ENCODE assay signal across 1 cellular context in genomic region chr13:44141725-44142539, GRCh38.
TF ChIP-seq lines count a peak whose summit lies in the region.

No MANE protein-coding gene starts in this region.

TF ChIP-seq in HEK293, 187 proteins besides CTCF, POLR2A, EP300 and RAD21 (continued from another document and continues in another):
- TF ChIP-seq, protein P1, sequence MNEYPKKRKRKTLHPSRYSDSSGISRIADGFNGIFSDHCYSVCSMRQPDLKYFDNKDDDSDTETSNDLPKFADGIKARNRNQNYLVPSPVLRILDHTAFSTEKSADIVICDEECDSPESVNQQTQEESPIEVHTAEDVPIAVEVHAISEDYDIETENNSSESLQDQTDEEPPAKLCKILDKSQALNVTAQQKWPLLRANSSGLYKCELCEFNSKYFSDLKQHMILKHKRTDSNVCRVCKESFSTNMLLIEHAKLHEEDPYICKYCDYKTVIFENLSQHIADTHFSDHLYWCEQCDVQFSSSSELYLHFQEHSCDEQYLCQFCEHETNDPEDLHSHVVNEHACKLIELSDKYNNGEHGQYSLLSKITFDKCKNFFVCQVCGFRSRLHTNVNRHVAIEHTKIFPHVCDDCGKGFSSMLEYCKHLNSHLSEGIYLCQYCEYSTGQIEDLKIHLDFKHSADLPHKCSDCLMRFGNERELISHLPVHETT (tag by site-specific recombination; IDR thresholded peaks at IDR 0.05) = no peak
- peak; percentile 64 for TF ChIP-seq HIC1 (tag by site-specific recombination; IDR thresholded peaks at IDR 0.05)
- peak; percentile 65; the same call in 1 of the 2 replicates for TF ChIP-seq ZIC2 (tag by site-specific recombination; IDR thresholded peaks at IDR 0.05)
- no peak for TF ChIP-seq ZNF585B (tag by site-specific recombination; IDR thresholded peaks at IDR 0.05)
- no peak for TF ChIP-seq ZNF548 (tag by site-specific recombination; IDR thresholded peaks at IDR 0.05)
- no peak for TF ChIP-seq ZNF211 (tag by site-specific recombination; IDR thresholded peaks at IDR 0.05; ENCODE audit: low read depth)
- no peak for TF ChIP-seq ZNF544 (tag by site-specific recombination; IDR thresholded peaks at IDR 0.05)
- TF ChIP-seq ZNF830 (tag by site-specific recombination; IDR thresholded peaks at IDR 0.05; ENCODE audit: low read depth) = no peak
- no peak for TF ChIP-seq ZNF184 (tag by site-specific recombination; IDR thresholded peaks at IDR 0.05)
- no peak for TF ChIP-seq ZNF19 (tag by site-specific recombination; IDR thresholded peaks at IDR 0.05; ENCODE audit: low read depth)
- no peak for TF ChIP-seq ZNF138 (tag by site-specific recombination; IDR thresholded peaks at IDR 0.05; ENCODE audit: borderline replicate concordance)
- no peak for TF ChIP-seq SALL2 (tag by site-specific recombination; IDR thresholded peaks at IDR 0.05; ENCODE audit: borderline replicate concordance)
- TF ChIP-seq ZNF560 (tag by site-specific recombination; IDR thresholded peaks at IDR 0.05; ENCODE audit: borderline replicate concordance) = no peak
- TF ChIP-seq ZBTB1 (tag by site-specific recombination; IDR thresholded peaks at IDR 0.05) = peak; percentile 51; the same call in 1 of the 2 replicates
- no peak for TF ChIP-seq ZNF785 (tag by site-specific recombination; IDR thresholded peaks at IDR 0.05)
- TF ChIP-seq, protein P2, sequence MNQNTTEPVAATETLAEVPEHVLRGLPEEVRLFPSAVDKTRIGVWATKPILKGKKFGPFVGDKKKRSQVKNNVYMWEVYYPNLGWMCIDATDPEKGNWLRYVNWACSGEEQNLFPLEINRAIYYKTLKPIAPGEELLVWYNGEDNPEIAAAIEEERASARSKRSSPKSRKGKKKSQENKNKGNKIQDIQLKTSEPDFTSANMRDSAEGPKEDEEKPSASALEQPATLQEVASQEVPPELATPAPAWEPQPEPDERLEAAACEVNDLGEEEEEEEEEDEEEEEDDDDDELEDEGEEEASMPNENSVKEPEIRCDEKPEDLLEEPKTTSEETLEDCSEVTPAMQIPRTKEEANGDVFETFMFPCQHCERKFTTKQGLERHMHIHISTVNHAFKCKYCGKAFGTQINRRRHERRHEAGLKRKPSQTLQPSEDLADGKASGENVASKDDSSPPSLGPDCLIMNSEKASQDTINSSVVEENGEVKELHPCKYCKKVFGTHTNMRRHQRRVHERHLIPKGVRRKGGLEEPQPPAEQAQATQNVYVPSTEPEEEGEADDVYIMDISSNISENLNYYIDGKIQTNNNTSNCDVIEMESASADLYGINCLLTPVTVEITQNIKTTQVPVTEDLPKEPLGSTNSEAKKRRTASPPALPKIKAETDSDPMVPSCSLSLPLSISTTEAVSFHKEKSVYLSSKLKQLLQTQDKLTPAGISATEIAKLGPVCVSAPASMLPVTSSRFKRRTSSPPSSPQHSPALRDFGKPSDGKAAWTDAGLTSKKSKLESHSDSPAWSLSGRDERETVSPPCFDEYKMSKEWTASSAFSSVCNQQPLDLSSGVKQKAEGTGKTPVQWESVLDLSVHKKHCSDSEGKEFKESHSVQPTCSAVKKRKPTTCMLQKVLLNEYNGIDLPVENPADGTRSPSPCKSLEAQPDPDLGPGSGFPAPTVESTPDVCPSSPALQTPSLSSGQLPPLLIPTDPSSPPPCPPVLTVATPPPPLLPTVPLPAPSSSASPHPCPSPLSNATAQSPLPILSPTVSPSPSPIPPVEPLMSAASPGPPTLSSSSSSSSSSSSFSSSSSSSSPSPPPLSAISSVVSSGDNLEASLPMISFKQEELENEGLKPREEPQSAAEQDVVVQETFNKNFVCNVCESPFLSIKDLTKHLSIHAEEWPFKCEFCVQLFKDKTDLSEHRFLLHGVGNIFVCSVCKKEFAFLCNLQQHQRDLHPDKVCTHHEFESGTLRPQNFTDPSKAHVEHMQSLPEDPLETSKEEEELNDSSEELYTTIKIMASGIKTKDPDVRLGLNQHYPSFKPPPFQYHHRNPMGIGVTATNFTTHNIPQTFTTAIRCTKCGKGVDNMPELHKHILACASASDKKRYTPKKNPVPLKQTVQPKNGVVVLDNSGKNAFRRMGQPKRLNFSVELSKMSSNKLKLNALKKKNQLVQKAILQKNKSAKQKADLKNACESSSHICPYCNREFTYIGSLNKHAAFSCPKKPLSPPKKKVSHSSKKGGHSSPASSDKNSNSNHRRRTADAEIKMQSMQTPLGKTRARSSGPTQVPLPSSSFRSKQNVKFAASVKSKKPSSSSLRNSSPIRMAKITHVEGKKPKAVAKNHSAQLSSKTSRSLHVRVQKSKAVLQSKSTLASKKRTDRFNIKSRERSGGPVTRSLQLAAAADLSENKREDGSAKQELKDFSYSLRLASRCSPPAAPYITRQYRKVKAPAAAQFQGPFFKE (tag by site-specific recombination; IDR thresholded peaks at IDR 0.05; ENCODE audit: borderline replicate concordance) = no peak
- TF ChIP-seq, protein P3, sequence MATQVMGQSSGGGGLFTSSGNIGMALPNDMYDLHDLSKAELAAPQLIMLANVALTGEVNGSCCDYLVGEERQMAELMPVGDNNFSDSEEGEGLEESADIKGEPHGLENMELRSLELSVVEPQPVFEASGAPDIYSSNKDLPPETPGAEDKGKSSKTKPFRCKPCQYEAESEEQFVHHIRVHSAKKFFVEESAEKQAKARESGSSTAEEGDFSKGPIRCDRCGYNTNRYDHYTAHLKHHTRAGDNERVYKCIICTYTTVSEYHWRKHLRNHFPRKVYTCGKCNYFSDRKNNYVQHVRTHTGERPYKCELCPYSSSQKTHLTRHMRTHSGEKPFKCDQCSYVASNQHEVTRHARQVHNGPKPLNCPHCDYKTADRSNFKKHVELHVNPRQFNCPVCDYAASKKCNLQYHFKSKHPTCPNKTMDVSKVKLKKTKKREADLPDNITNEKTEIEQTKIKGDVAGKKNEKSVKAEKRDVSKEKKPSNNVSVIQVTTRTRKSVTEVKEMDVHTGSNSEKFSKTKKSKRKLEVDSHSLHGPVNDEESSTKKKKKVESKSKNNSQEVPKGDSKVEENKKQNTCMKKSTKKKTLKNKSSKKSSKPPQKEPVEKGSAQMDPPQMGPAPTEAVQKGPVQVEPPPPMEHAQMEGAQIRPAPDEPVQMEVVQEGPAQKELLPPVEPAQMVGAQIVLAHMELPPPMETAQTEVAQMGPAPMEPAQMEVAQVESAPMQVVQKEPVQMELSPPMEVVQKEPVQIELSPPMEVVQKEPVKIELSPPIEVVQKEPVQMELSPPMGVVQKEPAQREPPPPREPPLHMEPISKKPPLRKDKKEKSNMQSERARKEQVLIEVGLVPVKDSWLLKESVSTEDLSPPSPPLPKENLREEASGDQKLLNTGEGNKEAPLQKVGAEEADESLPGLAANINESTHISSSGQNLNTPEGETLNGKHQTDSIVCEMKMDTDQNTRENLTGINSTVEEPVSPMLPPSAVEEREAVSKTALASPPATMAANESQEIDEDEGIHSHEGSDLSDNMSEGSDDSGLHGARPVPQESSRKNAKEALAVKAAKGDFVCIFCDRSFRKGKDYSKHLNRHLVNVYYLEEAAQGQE (tag by site-specific recombination; IDR thresholded peaks at IDR 0.05) = no peak
- no peak for TF ChIP-seq ZNF571 (tag by site-specific recombination; IDR thresholded peaks at IDR 0.05)
- no peak for TF ChIP-seq AEBP2 (tag by site-specific recombination; IDR thresholded peaks at IDR 0.05; ENCODE audit: borderline replicate concordance)
- TF ChIP-seq ZNF24 (tag by site-specific recombination; IDR thresholded peaks at IDR 0.05) = peak; percentile 67
- no peak for TF ChIP-seq ZNF510 (tag by site-specific recombination; IDR thresholded peaks at IDR 0.05; ENCODE audit: insufficient replicate concordance)
- no peak for TF ChIP-seq ZNF416 (tag by site-specific recombination; IDR thresholded peaks at IDR 0.05)
- peak; percentile 97 for TF ChIP-seq ZBTB48 (tag by site-specific recombination; IDR thresholded peaks at IDR 0.05)
- no peak for TF ChIP-seq ZSCAN18 (tag by site-specific recombination; IDR thresholded peaks at IDR 0.05)
- TF ChIP-seq ZNF501 (tag by site-specific recombination; IDR thresholded peaks at IDR 0.05) = peak; percentile 82
- no peak for TF ChIP-seq GLI4 (tag by site-specific recombination; IDR thresholded peaks at IDR 0.05)
- no peak for TF ChIP-seq ZNF621 (tag by site-specific recombination; IDR thresholded peaks at IDR 0.05)
- no peak; the same call in 1 of the 2 replicates for TF ChIP-seq ZNF10 (tag by site-specific recombination; IDR thresholded peaks at IDR 0.05)
- 0 out of 2 replicates have a peak, but pooled peaks have one; percentile 17 for TF ChIP-seq ZNF558 (tag by site-specific recombination; IDR thresholded peaks at IDR 0.05)
- 0 out of 2 replicates have a peak, but pooled peaks have one; percentile 54 for TF ChIP-seq ZBTB7A (tag by site-specific recombination; IDR thresholded peaks at IDR 0.05; ENCODE audit: low read depth)
- no peak for TF ChIP-seq ZNF423 (tag by site-specific recombination; IDR thresholded peaks at IDR 0.05)
- TF ChIP-seq, protein P4, sequence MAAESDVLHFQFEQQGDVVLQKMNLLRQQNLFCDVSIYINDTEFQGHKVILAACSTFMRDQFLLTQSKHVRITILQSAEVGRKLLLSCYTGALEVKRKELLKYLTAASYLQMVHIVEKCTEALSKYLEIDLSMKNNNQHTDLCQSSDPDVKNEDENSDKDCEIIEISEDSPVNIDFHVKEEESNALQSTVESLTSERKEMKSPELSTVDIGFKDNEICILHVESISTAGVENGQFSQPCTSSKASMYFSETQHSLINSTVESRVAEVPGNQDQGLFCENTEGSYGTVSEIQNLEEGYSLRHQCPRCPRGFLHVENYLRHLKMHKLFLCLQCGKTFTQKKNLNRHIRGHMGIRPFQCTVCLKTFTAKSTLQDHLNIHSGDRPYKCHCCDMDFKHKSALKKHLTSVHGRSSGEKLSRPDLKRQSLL (tag by site-specific recombination; IDR thresholded peaks at IDR 0.05) = no peak
- TF ChIP-seq ZBTB44 (tag by site-specific recombination; IDR thresholded peaks at IDR 0.05) = no peak
- TF ChIP-seq, protein P5, sequence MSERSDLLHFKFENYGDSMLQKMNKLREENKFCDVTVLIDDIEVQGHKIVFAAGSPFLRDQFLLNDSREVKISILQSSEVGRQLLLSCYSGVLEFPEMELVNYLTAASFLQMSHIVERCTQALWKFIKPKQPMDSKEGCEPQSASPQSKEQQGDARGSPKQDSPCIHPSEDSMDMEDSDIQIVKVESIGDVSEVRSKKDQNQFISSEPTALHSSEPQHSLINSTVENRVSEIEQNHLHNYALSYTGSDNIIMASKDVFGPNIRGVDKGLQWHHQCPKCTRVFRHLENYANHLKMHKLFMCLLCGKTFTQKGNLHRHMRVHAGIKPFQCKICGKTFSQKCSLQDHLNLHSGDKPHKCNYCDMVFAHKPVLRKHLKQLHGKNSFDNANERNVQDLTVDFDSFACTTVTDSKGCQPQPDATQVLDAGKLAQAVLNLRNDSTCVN (tag by site-specific recombination; optimal IDR thresholded peaks at IDR 0.05) = peak; percentile 88
- TF ChIP-seq ZNF792 (tag by site-specific recombination; IDR thresholded peaks at IDR 0.05) = no peak
- TF ChIP-seq ZNF433 (tag by site-specific recombination; IDR thresholded peaks at IDR 0.05; ENCODE audit: low read depth) = no peak
- no peak for TF ChIP-seq ZNF580 (tag by site-specific recombination; IDR thresholded peaks at IDR 0.05)
- peak; percentile 76; the same call in 1 of the 2 replicates for TF ChIP-seq BCL11B (tag by site-specific recombination; IDR thresholded peaks at IDR 0.05; ENCODE audit: low read depth)
